In genomic region chr15:88166330-88166993, GRCh38 we compare ENCODE assay signal across 11 cellular contexts.
DNase-seq lines count a peak whose midpoint lies in the region; TF ChIP-seq lines count a peak whose summit lies in the region.
"Had no signal": no experiment of that assay in that cellular context is flagged by ENCODE, and none has a peak within 500 bp of the region (broad histone marks: within the 10 kb centered on the region; RNA-seq: fewer than 3 reads in every experiment).

No MANE protein-coding gene starts in this region.

- no peaks in the 10 kb centered on the region for H3K4me1 Mint-ChIP-seq in activated naive CD4-positive, alpha-beta T cell treated with anti-CD3 and anti-CD28 coated beads, Interleukin-2, amount 10 ng/mL, durations not matched to agents 7 days and 5 days

- H3K36me3 ChIP-seq in Karpas-422 (ENCODE audit: insufficient read depth, low read length) (no peaks in the 10 kb centered on the region), smooth muscle cell (ENCODE audit: low read depth) (no peaks in the 10 kb centered on the region)

- no peak overlapping the region for H3K27ac ChIP-seq in Karpas-422 (ENCODE audit: low read length)
- no peak overlapping the region for H3K27ac ChIP-seq in smooth muscle cell (ENCODE audit: low read depth)
- H3K27ac ChIP-seq: thoracic aorta had no signal

- H2AFZ ChIP-seq in Karpas-422 (ENCODE audit: low read length) (no peak overlapping the region), smooth muscle cell (ENCODE audit: low read depth) (no peak overlapping the region)

- no peaks in the 10 kb centered on the region for H3K9me3 Mint-ChIP-seq in activated naive CD4-positive, alpha-beta T cell treated with anti-CD3 and anti-CD28 coated beads, Interleukin-2, amount 10 ng/mL, durations not matched to agents 7 days and 5 days
- H3K9me3 Mint-ChIP-seq: CD4-positive, alpha-beta T cell had no signal

- no peak overlapping the region for H3K4me3 Mint-ChIP-seq in activated naive CD4-positive, alpha-beta T cell treated with anti-CD3 and anti-CD28 coated beads, Interleukin-2, amount 10 ng/mL, durations not matched to agents 7 days and 5 days
- H3K4me3 Mint-ChIP-seq: brain; CD4-positive, alpha-beta T cell had no signal

- H3K9ac ChIP-seq in Karpas-422 (ENCODE audit: low read length) (no peak overlapping the region), smooth muscle cell (ENCODE audit: low read depth) (no peak overlapping the region)

- no peaks in the 10 kb centered on the region for H3K27me3 Mint-ChIP-seq in activated naive CD4-positive, alpha-beta T cell treated with anti-CD3 and anti-CD28 coated beads, Interleukin-2, amount 10 ng/mL, durations not matched to agents 7 days and 5 days
- H3K27me3 Mint-ChIP-seq: brain; CD4-positive, alpha-beta T cell had no signal

- H3K36me3 Mint-ChIP-seq in activated naive CD4-positive, alpha-beta T cell treated with anti-CD3 and anti-CD28 coated beads, Interleukin-2, amount 10 ng/mL, durations not matched to agents 7 days and 5 days: no peaks in the 10 kb centered on the region
- H3K36me3 Mint-ChIP-seq: brain had no signal

- H3K9me2 ChIP-seq in Karpas-422 (replicated peaks; ENCODE audit: insufficient read depth, low read length): no peaks in the 10 kb centered on the region

- H3K4me2 ChIP-seq in Karpas-422 (ENCODE audit: low read depth, low read length, poor library complexity, severe bottlenecking) (no peak overlapping the region), smooth muscle cell (no peak overlapping the region)

- peaks cover 11% of the 10 kb centered on the region for H3K4me1 ChIP-seq in Karpas-422 (ENCODE audit: low read length)
- no peaks in the 10 kb centered on the region for H3K4me1 ChIP-seq in smooth muscle cell (ENCODE audit: low read depth)

- CTCF ChIA-PET in activated naive CD4-positive, alpha-beta T cell treated with anti-CD3 and anti-CD28 coated beads, Interleukin-2, amount 10 ng/mL, durations not matched to agents 7 days and 5 days (lab: Charles Lee): no interaction called here

- TF ChIP-seq CTCF in smooth muscle cell (IDR thresholded peaks at IDR 0.05; ENCODE audit: borderline replicate concordance, insufficient read depth, poor library complexity, severe bottlenecking): no peak

- H4K20me1 ChIP-seq in Karpas-422 (ENCODE audit: insufficient read depth, low read depth, low read length) (peaks cover 10% of the 10 kb centered on the region; the same call in 1 of the 2 replicates), smooth muscle cell (ENCODE audit: low read depth) (no peaks in the 10 kb centered on the region)

- whole genome bisulfite sequencing in smooth muscle cell (ENCODE audit: low lambda C conversion rate): 44% methylated on average over 8 of the region's 8 CpGs

- H3K4me3 ChIP-seq in Karpas-422 (ENCODE audit: low read length) (no peak overlapping the region), smooth muscle cell (no peak overlapping the region)
- H3K4me3 ChIP-seq: thoracic aorta had no signal

- H3K79me2 ChIP-seq in Karpas-422 (ENCODE audit: low read length): no peaks in the 10 kb centered on the region
- H3K79me2 ChIP-seq in smooth muscle cell (ENCODE audit: low read depth): no peaks in the 10 kb centered on the region

- H3F3A ChIP-seq in smooth muscle cell (ENCODE audit: low read depth): no peaks in the 10 kb centered on the region

- H3K27me3 ChIP-seq in Karpas-422 (ENCODE audit: low read length): no peaks in the 10 kb centered on the region
- peaks cover 4% of the 10 kb centered on the region for H3K27me3 ChIP-seq in smooth muscle cell (ENCODE audit: low read depth)

- H3K9me3 ChIP-seq in Karpas-422 (ENCODE audit: low read length): no peaks in the 10 kb centered on the region
- no peaks in the 10 kb centered on the region for H3K9me3 ChIP-seq in smooth muscle cell (replicated peaks; ENCODE audit: low read depth)
- H3K9me3 ChIP-seq: thoracic aorta had no signal

- H3K27ac Mint-ChIP-seq in activated naive CD4-positive, alpha-beta T cell treated with anti-CD3 and anti-CD28 coated beads, Interleukin-2, amount 10 ng/mL, durations not matched to agents 7 days and 5 days: no peak overlapping the region
- H3K27ac Mint-ChIP-seq: brain; CD4-positive, alpha-beta T cell had no signal

- DNase-seq in activated naive CD4-positive, alpha-beta T cell treated with anti-CD3 and anti-CD28 coated beads, Interleukin-2, amount 10 ng/mL, durations not matched to agents 7 days and 5 days: peak; percentile 32
- DNase-seq in activated naive CD4-positive, alpha-beta T cell (lab: John Stamatoyannopoulos, UW): no peak
- DNase-seq in Karpas-422: peak; percentile 70
- peak; percentile 72 for DNase-seq in astrocyte of the hippocampus (ENCODE audit: low read depth, low spot score)
- DNase-seq in smooth muscle cell (lab: John Stamatoyannopoulos, UW; ENCODE audit: unreplicated experiment): peak; percentile 12
- DNase-seq in C1 segment of cervical spinal cord (lab: John Stamatoyannopoulos, UW): no peak
- no peak for DNase-seq in NOMO-1 treated with DMSO at 0.1 percent for 48 hours (lab: John Stamatoyannopoulos, UW; ENCODE audit: unreplicated experiment)
- DNase-seq in anterior cingulate cortex (lab: John Stamatoyannopoulos, UW): no peak
- DNase-seq: CD4-positive, alpha-beta T cell had no signal

Comparison
In these comparisons a context has a peak if more than half of its experiments do, and no peak if none do; other contexts are left out.
1. DNase-seq: peak in activated naive CD4-positive, alpha-beta T cell treated with anti-CD3 and anti-CD28 coated beads, Interleukin-2, amount 10 ng/mL, durations not matched to agents 7 days and 5 days (single experiment), Karpas-422 (single experiment), astrocyte of the hippocampus (single experiment) and smooth muscle cell (single experiment); none in activated naive CD4-positive, alpha-beta T cell (0 of 4), C1 segment of cervical spinal cord (0 of 14), NOMO-1 treated with DMSO at 0.1 percent for 48 hours (single experiment) and anterior cingulate cortex (0 of 58).